In the genomic region with DNA sequence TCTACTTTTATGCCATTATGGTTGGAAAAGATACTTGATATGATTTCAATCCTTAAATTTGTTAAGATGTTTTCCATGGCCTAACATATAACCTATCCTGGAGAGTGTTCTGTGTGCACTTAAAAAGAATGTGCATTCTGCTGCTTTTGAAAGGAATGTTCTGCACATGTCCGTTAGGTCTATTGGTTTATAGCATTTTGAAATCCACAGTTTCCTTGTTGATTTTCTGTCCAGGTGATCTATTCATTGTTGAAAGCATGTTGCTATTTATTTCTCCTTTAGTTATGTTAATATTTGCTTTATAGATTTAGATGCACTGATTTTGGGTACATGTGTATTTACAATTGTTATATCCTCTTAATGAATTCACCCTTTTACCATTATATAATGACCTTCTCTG, we compare ENCODE assay signal across 11 cellular contexts. TPM values are rescaled to one million over a fixed set of nuclear protein-coding genes. Genes with fewer than 3 reads are reported as not detected.
"Had no signal": no experiment of that assay in that cellular context is flagged by ENCODE, and none has a peak within 500 bp of the region (broad histone marks: within the 10 kb centered on the region; RNA-seq: fewer than 3 reads in every experiment).

No MANE protein-coding gene starts in this region.

- FAIRE-seq: H54 had no signal

- ATAC-seq: GM23338, HCT116 had no signal

- H3K4me3 ChIP-seq: GM23248, GM23338, HAP-1 had no signal

- H3K4me2 ChIP-seq: GM23338 had no signal

- H3K27ac ChIP-seq: GM23248 had no signal

- DNase-seq: GM23248, GOT3, H7, H9, HCEC 1CT, HFFc6 had no signal

- H3K9ac ChIP-seq: GM23248 had no signal

- H3K36me3 ChIP-seq: HAP-1 had no signal

- H3K9me3 ChIP-seq: HAP-1 had no signal

- H2AFZ ChIP-seq: GM23248, GM23338 had no signal

- H3K4me1 ChIP-seq: HAP-1 had no signal

RNA-seq across cellular contexts. Expression of a gene that starts 5.7 kb away (rescaled TPM):
- total RNA-seq: GM23248, HFFc6 had no signal
- polyA plus RNA-seq: GM23248 had no signal

RNA-seq across cellular contexts. Expression of a gene that starts 44.4 kb away (rescaled TPM):
- total RNA-seq: GM23248, H4, HFFc6 had no signal
- polyA plus RNA-seq: GM23248 had no signal
